Comparison of ENCODE assay signal across 23 cellular contexts in genomic region chr4:185036842-185037241, GRCh38. TPM values are rescaled to one million over a fixed set of nuclear protein-coding genes. Genes with fewer than 3 reads are reported as not detected.
"Had no signal": no experiment of that assay in that cellular context is flagged by ENCODE, and none has a peak within 500 bp of the region (broad histone marks: within the 10 kb centered on the region; RNA-seq: fewer than 3 reads in every experiment).

No MANE protein-coding gene starts in this region.

- H3K36me3 Mint-ChIP-seq: brain; natural killer cell; stimulated activated effector memory CD8-positive, alpha-beta T cell treated with anti-CD3 and anti-CD28 coated beads, Interleukin-12 subunit alpha, Interleukin-12 subunit beta, amount 100 ng/mL, for 72 hours had no signal

- H3K4me2 ChIP-seq: hepatocyte had no signal

- FAIRE-seq: keratinocyte had no signal

- H3K36me3 ChIP-seq: lower lobe of right lung, sigmoid colon, stomach had no signal

- H3K9me3 Mint-ChIP-seq: activated CD4-positive, alpha-beta memory T cell treated with anti-CD3 and anti-CD28 coated beads, Interleukin-2, amount 10 ng/mL, durations not matched to agents 7 days and 5 days; activated naive CD4-positive, alpha-beta T cell treated with anti-CD3 and anti-CD28 coated beads for 36 hours; activated T-cell treated with anti-CD3 and anti-CD28 coated beads, Interleukin-2, amount 50 U/mL, for 4 hours; natural killer cell; stimulated activated effector memory CD8-positive, alpha-beta T cell treated with anti-CD3 and anti-CD28 coated beads, Interleukin-12 subunit alpha, Interleukin-12 subunit beta, amount 100 ng/mL, for 72 hours had no signal

- H3K79me2 ChIP-seq: hepatocyte, parathyroid adenoma had no signal

- H3K9me3 ChIP-seq: lower lobe of right lung, sigmoid colon, stomach had no signal

- H3K27me3 ChIP-seq: sigmoid colon had no signal

- H3K4me3 Mint-ChIP-seq: activated CD4-positive, alpha-beta memory T cell treated with anti-CD3 and anti-CD28 coated beads, Interleukin-2, amount 10 ng/mL, durations not matched to agents 7 days and 5 days; activated naive CD4-positive, alpha-beta T cell treated with anti-CD3 and anti-CD28 coated beads for 36 hours; activated T-cell treated with anti-CD3 and anti-CD28 coated beads, Interleukin-2, amount 50 U/mL, for 4 hours; brain; natural killer cell; stimulated activated effector memory CD8-positive, alpha-beta T cell treated with anti-CD3 and anti-CD28 coated beads, Interleukin-12 subunit alpha, Interleukin-12 subunit beta, amount 100 ng/mL, for 72 hours had no signal

- H3K4me3 ChIP-seq: hepatocyte, lower lobe of right lung, sigmoid colon, stomach had no signal

- H3K4me1 ChIP-seq: foreskin keratinocyte, lower lobe of right lung, parathyroid adenoma had no signal

- H3K27ac Mint-ChIP-seq: activated CD4-positive, alpha-beta memory T cell treated with anti-CD3 and anti-CD28 coated beads, Interleukin-2, amount 10 ng/mL, durations not matched to agents 7 days and 5 days; activated naive CD4-positive, alpha-beta T cell treated with anti-CD3 and anti-CD28 coated beads for 36 hours; brain; natural killer cell; stimulated activated effector memory CD8-positive, alpha-beta T cell treated with anti-CD3 and anti-CD28 coated beads, Interleukin-12 subunit alpha, Interleukin-12 subunit beta, amount 100 ng/mL, for 72 hours had no signal

- H3K9ac ChIP-seq: parathyroid adenoma had no signal

- DNase-seq: activated CD4-positive, alpha-beta memory T cell treated with anti-CD3 and anti-CD28 coated beads, Interleukin-2, amount 10 ng/mL, durations not matched to agents 7 days and 5 days; activated CD4-positive, alpha-beta T cell treated with anti-CD3 and anti-CD28 coated beads for 4 hours; activated CD8-positive, alpha-beta memory T cell treated with anti-CD3 and anti-CD28 coated beads, Interleukin-2, amount 50 U/mL, for 4 hours; activated naive CD4-positive, alpha-beta T cell treated with anti-CD3 and anti-CD28 coated beads for 36 hours; activated T-cell treated with anti-CD3 and anti-CD28 coated beads, Interleukin-2, amount 50 U/mL, for 4 hours; caudate nucleus; foreskin keratinocyte; lower lobe of right lung; natural killer cell; sigmoid colon; stimulated activated CD4-positive, alpha-beta T cell treated with anti-CD3 and anti-CD28 coated beads, Interleukin-4, amount 100 ng/mL, for 24 hours; stomach had no signal

- H2AFZ ChIP-seq: hepatocyte, parathyroid adenoma had no signal

- ATAC-seq: activated T-cell treated with anti-CD3 and anti-CD28 coated beads, Interleukin-2, amount 50 U/mL, for 4 hours; foreskin keratinocyte; natural killer cell; stimulated activated effector memory CD8-positive, alpha-beta T cell treated with anti-CD3 and anti-CD28 coated beads, Interleukin-12 subunit alpha, Interleukin-12 subunit beta, amount 100 ng/mL, for 72 hours had no signal

- H3K27ac ChIP-seq: epithelial cell of prostate, foreskin keratinocyte, hepatocyte, lower lobe of right lung, parathyroid adenoma, sigmoid colon, stomach had no signal

RNA-seq across cellular contexts. Expression of gene HELT, which starts 18.6 kb away (rescaled TPM):
- total RNA-seq: activated CD4-positive, alpha-beta memory T cell treated with anti-CD3 and anti-CD28 coated beads, Interleukin-2, amount 10 ng/mL, durations not matched to agents 7 days and 5 days; activated naive CD4-positive, alpha-beta T cell treated with anti-CD3 and anti-CD28 coated beads for 36 hours; activated T-cell treated with anti-CD3 and anti-CD28 coated beads, Interleukin-2, amount 50 U/mL, for 4 hours; dermis microvascular lymphatic vessel endothelial cell; fibroblast of lung; foreskin keratinocyte; hepatocyte; natural killer cell; sigmoid colon; stomach; T-helper 2 cell treated with Interferon-gamma antibody and Interleukin-4, amounts not matched to agents 100 ng/mL and 5 ng/mL, for 36 hours; temporal lobe; ureter had no signal
- polyA plus RNA-seq: fibroblast of lung, foreskin keratinocyte, hepatocyte, keratinocyte, sigmoid colon, stomach had no signal
